8 cellular contexts compared by ENCODE assay signal in genomic region chr1:66924756-66925557, GRCh38. TPM values are rescaled to one million over a fixed set of nuclear protein-coding genes. Genes with fewer than 3 reads are reported as not detected.
DNase-seq lines count a peak whose midpoint lies in the region; ATAC-seq and TF ChIP-seq lines count a peak whose summit lies in the region.

Gene DNAI4 (minus strand): TSS chr1:66924856. CDS start chr1:66924831, 25 bp downstream.
Gene MIER1 (plus strand): TSS chr1:66924990. CDS start chr1:66925029, 39 bp downstream.

- H3K9me3 Mint-ChIP-seq in IgD-negative memory B cell = no peaks in the 10 kb centered on the region

- H3K27me3 ChIP-seq in mononuclear cell (ENCODE audit: insufficient read depth, low read length) = no peaks in the 10 kb centered on the region

- H3K27me3 Mint-ChIP-seq in IgD-negative memory B cell = no peaks in the 10 kb centered on the region

- H3K4me3 ChIP-seq in epithelial cell of esophagus (ENCODE audit: low read length) (peak within 1 kb of the TSS; percentile 84), mononuclear cell (ENCODE audit: low read length) (peak within 1 kb of the TSS; percentile 86)

- peaks cover 2% of the 10 kb centered on the region for H3K36me3 Mint-ChIP-seq in IgD-negative memory B cell

- DNase-seq in DMS153 treated with DMSO at 0.1 percent for 48 hours (lab: John Stamatoyannopoulos, UW; ENCODE audit: unreplicated experiment) (peak; percentile 96), OCI-M1 (lab: John Stamatoyannopoulos, UW) (peak; percentile 99), activated T-cell treated with anti-CD3 and anti-CD28 coated beads for 48 hours (ENCODE audit: low read depth) (peak; percentile 95), epithelial cell of esophagus (ENCODE audit: low read depth) (peak; percentile 98)
- DNase-seq in stimulated activated CD8-positive, alpha-beta memory T cell treated with anti-CD3 and anti-CD28 coated beads, Interleukin-2, amount 100 ng/mL, for 48 hours (ENCODE audit: low read depth in 2 of 2) = peak; percentile 94 to 95

- H3K27ac Mint-ChIP-seq in IgD-negative memory B cell = peak within 1 kb of the TSS; percentile 99 to 100 (median 99)

- ATAC-seq in GM21576 (IDR thresholded peaks at IDR 0.05; ENCODE audit: unreplicated experiment) = peak; percentile 95

- peak within 1 kb of the TSS; percentile 96 to 99 (median 96) for H3K4me3 Mint-ChIP-seq in IgD-negative memory B cell

- H3K9me3 ChIP-seq in mononuclear cell (ENCODE audit: low read depth, low read length) = no peaks in the 10 kb centered on the region

- TF ChIP-seq CTCF in epithelial cell of esophagus (IDR thresholded peaks at IDR 0.05; ENCODE audit: insufficient read depth, low read depth, low read length, missing control alignments) = peak; percentile 12

- peaks cover 18 to 38% (median 32%) of the 10 kb centered on the region in 3 donors for H3K4me1 Mint-ChIP-seq in IgD-negative memory B cell

- H3K4me1 ChIP-seq in mononuclear cell (ENCODE audit: insufficient read depth, low read length) = peaks cover 26% of the 10 kb centered on the region

RNA-seq across cellular contexts. Expression of gene DNAI4, which starts in this region (rescaled TPM):
- 0.48 TPM for polyA plus RNA-seq in IgD-negative memory B cell
- 8.2 TPM for total RNA-seq in mononuclear cell

RNA-seq across cellular contexts. Expression of gene MIER1, which starts in this region (rescaled TPM):
- polyA plus RNA-seq in IgD-negative memory B cell = 34.6 TPM
- 120 TPM for total RNA-seq in mononuclear cell

Comparison
In these comparisons a context has a peak if more than half of its experiments do, and no peak if none do; other contexts are left out.
1. Peak in every context shown above with its lines: DNase-seq, ATAC-seq and H3K4me3 ChIP-seq.